In the genomic region with DNA sequence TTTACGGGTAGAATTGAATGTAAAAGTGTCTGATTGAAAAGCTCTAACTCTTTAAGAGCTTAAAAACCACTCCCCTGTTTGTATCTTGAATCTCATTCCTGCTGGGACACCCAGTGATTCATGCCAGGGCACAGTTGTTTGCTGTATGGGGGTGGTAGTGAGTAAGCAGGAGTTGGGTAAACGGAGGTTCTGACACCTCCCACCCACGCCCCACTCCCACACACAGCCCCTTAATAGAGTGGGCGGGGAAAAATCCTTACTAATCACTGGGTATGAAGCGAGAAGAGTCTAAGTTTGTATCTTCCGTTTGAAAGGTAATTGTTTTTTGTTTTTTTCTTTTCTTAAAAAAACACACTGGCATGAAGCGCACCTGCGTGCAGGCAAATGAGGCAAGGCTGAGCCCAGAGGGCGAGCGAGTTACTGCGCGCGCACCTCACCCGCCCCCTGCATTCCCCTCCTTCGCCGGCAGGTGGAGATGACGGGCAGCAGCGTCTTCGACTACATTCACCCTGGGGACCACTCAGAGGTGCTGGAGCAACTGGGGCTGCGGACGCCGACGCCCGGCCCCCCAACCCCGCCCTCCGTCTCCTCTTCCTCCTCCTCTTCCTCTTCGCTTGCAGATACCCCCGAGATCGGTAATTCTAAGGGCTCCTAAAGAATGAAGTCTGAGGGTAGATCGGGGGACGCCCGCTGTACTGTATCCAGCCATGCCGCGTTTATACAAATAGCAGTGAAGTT, we compare ENCODE assay signal across 8 cellular contexts. TPM values are rescaled to one million over a fixed set of nuclear protein-coding genes. Genes with fewer than 3 reads are reported as not detected.
A peak's percentile ranks its signal among the peaks of the same experiment; 100 is the strongest.
DNase-seq lines count a peak whose midpoint lies in the region; ATAC-seq and TF ChIP-seq lines count a peak whose summit lies in the region.

No MANE protein-coding gene starts in this region.

- peaks cover 9% of the 10 kb centered on the region for H3K27me3 Mint-ChIP-seq in Calu3 (ENCODE audit: unreplicated experiment)
- peaks cover 8% of the 10 kb centered on the region for H3K27me3 Mint-ChIP-seq in activated T-cell treated with anti-CD3 and anti-CD28 coated beads, Interleukin-2, amount 50 U/mL, for 4 hours (ENCODE audit: low read depth)

- ATAC-seq in GM21447 (IDR thresholded peaks at IDR 0.05; ENCODE audit: unreplicated experiment), result peak; percentile 85
- ATAC-seq in activated T-cell treated with anti-CD3 and anti-CD28 coated beads, Interleukin-2, amount 50 U/mL, for 4 hours, result peak; percentile 90 to 93

- no peaks in the 10 kb centered on the region for H3K9me2 ChIP-seq in PC-9 (ENCODE audit: insufficient read depth)

- no peaks in the 10 kb centered on the region for H3K9me3 Mint-ChIP-seq in Calu3 (ENCODE audit: low read depth, unreplicated experiment)
- no peaks in the 10 kb centered on the region for H3K9me3 Mint-ChIP-seq in activated T-cell treated with anti-CD3 and anti-CD28 coated beads, Interleukin-2, amount 50 U/mL, for 4 hours

- CTCF ChIA-PET in Calu3 (lab: Charles Lee), result interaction anchor here (0.6 to 1.4 kb wide), 13 partner anchors 12 to 1286 kb away, joined by 3 to 6 read pairs (median 4); partner anchors contain the start of gene ZC3H4
- CTCF ChIA-PET in PC-9 (lab: Charles Lee), result interaction anchor here (0.5 to 1.0 kb wide), 8 partner anchors 12 to 277 kb away, joined by 3 to 20 read pairs (median 5); no protein-coding TSS in a partner anchor

- H3K9me3 ChIP-seq in PC-9 (ENCODE audit: insufficient read depth, low read depth) (no peaks in the 10 kb centered on the region), esophagus muscularis mucosa (no peaks in the 10 kb centered on the region)

- peak overlapping the region; percentile 80 for H2AFZ ChIP-seq in PC-9

- H3K27ac Mint-ChIP-seq in Calu3 (ENCODE audit: unreplicated experiment), result peak overlapping the region; percentile 73

- H3K4me3 Mint-ChIP-seq in Calu3 (ENCODE audit: low read depth, unreplicated experiment), result peak overlapping the region; percentile 70
- H3K4me3 Mint-ChIP-seq in activated T-cell treated with anti-CD3 and anti-CD28 coated beads, Interleukin-2, amount 50 U/mL, for 4 hours, result peak overlapping the region; percentile 78

- H4K20me1 ChIP-seq in PC-9 (ENCODE audit: insufficient read depth), result no peaks in the 10 kb centered on the region

- 1% methylated on average over 18 of the region's 34 CpGs for WGBS in esophagus muscularis mucosa

- peak; percentile 99 for TF ChIP-seq CTCF in Calu3 (IDR thresholded peaks at IDR 0.05; ENCODE audit: unreplicated experiment)
- TF ChIP-seq CTCF in PC-9 (conservative IDR thresholded peaks at IDR 0.05), result peak; percentile 98
- TF ChIP-seq CTCF in esophagus muscularis mucosa (IDR thresholded peaks at IDR 0.05), result peak; percentile 98 to 99 (median 99)

- TF ChIP-seq EP300 in esophagus muscularis mucosa (IDR thresholded peaks at IDR 0.05), result no peak

- H3F3A ChIP-seq in PC-9 (ENCODE audit: insufficient read depth, low read depth), result peaks cover 32% of the 10 kb centered on the region

- H3K27ac ChIP-seq in PC-9 (peak overlapping the region; percentile 72), esophagus muscularis mucosa (replicated peaks in 1 of 4) (peak overlapping the region; percentile 6 to 58 (median 54))

- H3K36me3 ChIP-seq in PC-9 (ENCODE audit: low read depth), result no peaks in the 10 kb centered on the region
- H3K36me3 ChIP-seq in esophagus muscularis mucosa, result no peaks in the 10 kb centered on the region

- DNase-seq in Calu3, result peak; percentile 99
- peak; percentile 98 for DNase-seq in KBM-7
- peak; percentile 92 to 98 for DNase-seq in PC-9
- DNase-seq in activated T-cell treated with anti-CD3 and anti-CD28 coated beads, Interleukin-2, amount 50 U/mL, for 4 hours, result peak; percentile 97
- peak; percentile 96 for DNase-seq in esophagus muscularis mucosa (ENCODE audit: extremely low spot score)
- DNase-seq in myocyte (ENCODE audit: low read depth), result peak; percentile 85
- DNase-seq in stimulated activated CD8-positive, alpha-beta memory T cell treated with anti-CD3 and anti-CD28 coated beads, Interleukin-7, amount 100 ng/mL, for 4 hours (ENCODE audit: low read depth in 2 of 2), result peak; percentile 86 to 94

- peaks cover 24% of the 10 kb centered on the region for H3K4me1 Mint-ChIP-seq in Calu3 (ENCODE audit: low read depth, unreplicated experiment)
- peaks cover 20% of the 10 kb centered on the region for H3K4me1 Mint-ChIP-seq in activated T-cell treated with anti-CD3 and anti-CD28 coated beads, Interleukin-2, amount 50 U/mL, for 4 hours (ENCODE audit: low read depth)

- H3K4me3 ChIP-seq in PC-9 (peak overlapping the region; percentile 54), esophagus muscularis mucosa (peak overlapping the region; percentile 50 to 61 (median 50))

- peak overlapping the region; percentile 71 for H3K4me2 ChIP-seq in PC-9

- BruUV-seq in Calu3 (replicated peaks; lab: Mats Ljungman, UMichigan) (no TSS peak), PC-9 (replicated peaks; lab: Mats Ljungman, UMichigan) (TSS peak; percentile 54)

- POLR2A ChIA-PET in PC-9 (lab: Charles Lee; ENCODE audit: unreplicated experiment), result interaction anchor here (0.5 to 0.8 kb wide), 8 partner anchors 13 to 399 kb away, joined by 3 to 13 read pairs (median 6); partner anchors contain the start of gene ZC3H4

- intact Hi-C loops in Calu3 (cut with micrococcal nuclease; ENCODE audit: unreplicated experiment) (loop anchor here (1.0 to 10.0 kb wide), 2 partner anchors 90 to 281 kb away; no protein-coding TSS in a partner anchor), PC-9 (cut with micrococcal nuclease; ENCODE audit: unreplicated experiment) (loop anchor here (1.0 to 10.0 kb wide), 4 partner anchors 44 to 281 kb away; partner anchors contain the start of gene SAE1), esophagus muscularis mucosa (cut with DNase I) (loop anchor here (5.0 kb wide), 1 partner anchor 92 kb away; no protein-coding TSS in a partner anchor)

- H3K27me3 ChIP-seq in PC-9 (ENCODE audit: insufficient read depth, low read depth) (no peaks in the 10 kb centered on the region), esophagus muscularis mucosa (peaks cover 0 to 42% (median 5%) of the 10 kb centered on the region in 4 donors)

- H3K4me1 ChIP-seq in PC-9 (replicated peaks; ENCODE audit: insufficient read depth) (peaks cover 19% of the 10 kb centered on the region), esophagus muscularis mucosa (peaks cover 7 to 16% (median 15%) of the 10 kb centered on the region in 4 donors)

- H3K79me2 ChIP-seq in PC-9 (ENCODE audit: low read depth), result no peaks in the 10 kb centered on the region

- peaks cover 30% of the 10 kb centered on the region for H3K36me3 Mint-ChIP-seq in Calu3 (ENCODE audit: insufficient read depth, unreplicated experiment)
- H3K36me3 Mint-ChIP-seq in activated T-cell treated with anti-CD3 and anti-CD28 coated beads, Interleukin-2, amount 50 U/mL, for 4 hours (ENCODE audit: insufficient read depth), result no peaks in the 10 kb centered on the region

- in situ Hi-C loops in KBM-7 (cut with MboI; ENCODE audit: low pct_unique_long_range_greater_than_20kb, low sequenced_read_pairs), result no loop called here

- TF ChIP-seq POLR2A in esophagus muscularis mucosa (IDR thresholded peaks at IDR 0.05; ENCODE audit: low read depth), result no peak

RNA-seq across cellular contexts. Expression of gene TMEM160, which starts 12.8 kb away (rescaled TPM):
- total RNA-seq in Calu3 (2022) (55.7 and 61.5 TPM in 2 replicates), PC-9 (2021) (46.3 and 76.5 TPM in 2 replicates), esophagus muscularis mucosa (10 to 100 TPM; 34.8 to 46.7 (median 41.6) TPM), myocyte (16.0 and 35.3 TPM in 2 replicates)
- total RNA-seq in activated T-cell treated with anti-CD3 and anti-CD28 coated beads, Interleukin-2, amount 50 U/mL, for 4 hours, result 10 to 100 TPM; 57.1 to 61.6 (median 57.6) TPM
- polyA plus RNA-seq in myocyte (2012), result 74.7 TPM

RNA-seq across cellular contexts. Expression of gene NPAS1, which starts 16.0 kb away (rescaled TPM):
- 1.2 and 2.9 TPM in 2 replicates for total RNA-seq in Calu3 (2022)
- 1.4 and 3.7 TPM in 2 replicates for total RNA-seq in PC-9 (2021)
- total RNA-seq in activated T-cell treated with anti-CD3 and anti-CD28 coated beads, Interleukin-2, amount 50 U/mL, for 4 hours, result under 1 TPM in 1 of 3 donors, not detected in 2; 0.14 TPM
- total RNA-seq in esophagus muscularis mucosa, result under 1 TPM in 1 of 4 donors, not detected in 3; 0.34 TPM
- 1.7 and 2.0 TPM in 2 replicates for total RNA-seq in myocyte
- polyA plus RNA-seq in myocyte (2012), result 20.6 TPM

Comparison
In these comparisons a context has a peak if more than half of its experiments do, and no peak if none do; other contexts are left out.
1. Peak in every context shown above with its lines: DNase-seq, ATAC-seq, H3K4me3 ChIP-seq and H3K27ac ChIP-seq.